8 cellular contexts compared by ENCODE assay signal in the genomic region with DNA sequence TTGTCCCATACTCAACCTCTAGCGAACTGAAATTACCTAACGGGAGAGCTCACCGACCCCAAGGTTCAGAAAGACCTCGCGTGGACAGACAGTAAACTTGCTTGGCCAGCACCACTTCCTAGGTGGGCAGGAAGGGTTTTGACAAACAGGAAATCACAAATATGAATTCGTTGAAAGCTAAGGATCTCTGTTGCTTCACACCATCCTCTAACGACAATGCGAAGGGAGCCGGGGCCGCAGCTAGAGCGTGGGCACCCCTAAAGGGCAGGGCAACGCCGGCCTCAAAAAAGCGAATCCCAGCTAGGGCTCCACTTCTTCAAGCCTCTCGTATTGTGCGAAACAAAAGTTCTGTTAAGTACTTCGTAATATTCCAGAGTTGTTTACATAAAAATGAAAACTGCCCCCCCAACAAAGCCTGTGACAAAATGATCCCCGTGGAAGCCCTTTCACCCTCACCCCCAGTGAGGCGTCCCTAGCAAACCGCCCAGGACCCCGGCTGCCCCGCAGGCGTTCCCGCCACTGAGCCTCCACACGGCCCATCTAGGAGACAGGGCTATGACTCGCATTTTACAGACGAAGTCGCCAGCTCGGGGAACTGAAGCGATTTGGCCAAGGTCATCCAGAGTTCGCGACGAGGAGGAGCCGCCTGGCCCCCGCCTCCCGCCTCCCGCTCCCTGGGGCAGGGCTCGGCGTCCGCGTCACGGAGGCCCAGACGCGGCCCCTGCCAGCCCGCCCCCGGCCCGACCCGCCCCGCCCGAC. TPM values are rescaled to one million over a fixed set of nuclear protein-coding genes. Genes with fewer than 3 reads are reported as not detected.
DNase-seq lines count a peak whose midpoint lies in the region; ATAC-seq and TF ChIP-seq lines count a peak whose summit lies in the region.

No MANE protein-coding gene starts in this region.

- peak overlapping the region; percentile 46 for H3K4me3 ChIP-seq in lower leg skin (ENCODE audit: low read depth, poor library complexity, severe bottlenecking)

- intact Hi-C loops in lower leg skin (cut with DNase I; ENCODE audit: low total_unique reads), result no loop called here

- peak; percentile 93 for DNase-seq in SIG-M5 treated with dmso at 0.1 percent for 504 hours (lab: John Stamatoyannopoulos, UW; ENCODE audit: unreplicated experiment)
- DNase-seq in SIG-M5 (lab: John Stamatoyannopoulos, UW), result no peak
- peak; percentile 87 for DNase-seq in NCI-H226
- peak; percentile 57 to 67 for DNase-seq in activated CD4-positive, alpha-beta T cell treated with anti-CD3 and anti-CD28 coated beads, Interleukin-2, amount 50 U/mL, for 24 hours (ENCODE audit: low read depth in 1 of 2, low spot score in 1 of 2)
- DNase-seq in dermis blood vessel endothelial cell, result peak; percentile 89
- peak; percentile 79 to 97 for DNase-seq in lower leg skin (ENCODE audit: low spot score in 2 of 2)
- peak; percentile 72 to 74 for DNase-seq in stimulated activated CD4-positive, alpha-beta T cell treated with anti-CD3 and anti-CD28 coated beads, Interleukin-4, amount 100 ng/mL, for 4 hours

- no peak for TF ChIP-seq POLR2A in lower leg skin (IDR thresholded peaks at IDR 0.05)

- 0 to 1% methylated on average over 28 to 33 of the region's 50 CpGs for WGBS in lower leg skin, 2 donors

- TF ChIP-seq CTCF in lower leg skin (IDR thresholded peaks at IDR 0.05), result no peak

- peak; percentile 69 for ATAC-seq in HG02981 (IDR thresholded peaks at IDR 0.05; ENCODE audit: unreplicated experiment)

RNA-seq across cellular contexts. Expression of a gene that starts 0.5 kb away (rescaled TPM):
- 27.7 and 32.8 TPM in 2 replicates for total RNA-seq in dermis blood vessel endothelial cell
- total RNA-seq in lower leg skin, result 10 to 100 TPM; 20.1 to 39.6 (median 36.0) TPM

RNA-seq across cellular contexts. Expression of a gene that starts 5.0 kb away (rescaled TPM):
- total RNA-seq in dermis blood vessel endothelial cell (under 0.01 TPM in 1 of 2 replicates, not detected in the other), lower leg skin (not detected)
